In the genomic region with DNA sequence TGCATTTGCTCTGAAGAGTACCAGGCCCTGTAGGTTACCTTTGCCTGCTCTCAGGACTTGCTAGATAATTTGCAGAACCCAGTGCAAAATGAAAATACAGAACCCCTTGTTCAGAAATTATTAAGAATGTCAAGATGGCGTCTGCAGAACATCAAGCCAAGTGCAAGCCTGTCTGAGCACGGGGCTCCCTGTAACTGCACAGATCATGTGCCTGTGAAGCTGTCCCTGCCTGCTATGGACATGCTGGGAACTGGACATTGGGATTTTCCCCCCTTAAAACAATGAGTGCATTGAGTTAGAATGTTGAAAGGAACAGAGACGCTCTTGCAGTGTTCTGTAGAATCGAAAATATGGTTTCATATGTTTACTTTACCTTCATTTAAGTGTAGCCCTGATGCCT, we compare ENCODE assay signal across 25 cellular contexts. TPM values are rescaled to one million over a fixed set of nuclear protein-coding genes. Genes with fewer than 3 reads are reported as not detected.
"Had no signal": no experiment of that assay in that cellular context is flagged by ENCODE, and none has a peak within 500 bp of the region (broad histone marks: within the 10 kb centered on the region; RNA-seq: fewer than 3 reads in every experiment).

No MANE protein-coding gene starts in this region.

- H3K27ac ChIP-seq: foreskin keratinocyte, parathyroid adenoma, upper lobe of right lung had no signal

- H3K36me3 ChIP-seq: upper lobe of right lung had no signal

- ATAC-seq: activated T-cell treated with anti-CD3 and anti-CD28 coated beads, Interleukin-2, amount 50 U/mL, for 4 hours; foreskin keratinocyte; sciatic nerve; upper lobe of right lung had no signal

- H3K27me3 ChIP-seq: foreskin keratinocyte, upper lobe of right lung had no signal

- DNase-seq: activated B cell treated with CpG ODN at 0.5 μM for 24 hours; activated CD4-positive, alpha-beta T cell treated with anti-CD3 and anti-CD28 coated beads for 4 hours; activated CD4-positive, alpha-beta T cell treated with anti-CD3 and anti-CD28 coated beads, Interleukin-2, amount 50 U/mL, for 48 hours; activated CD8-positive, alpha-beta memory T cell treated with anti-CD3 and anti-CD28 coated beads, Interleukin-2, amount 50 U/mL, for 48 hours; activated naive CD4-positive, alpha-beta T cell treated with Interleukin-2 at 50 U/mL for 16 hours; activated naive CD8-positive, alpha-beta T cell treated with anti-CD3 and anti-CD28 coated beads, Interleukin-2, amount 10 ng/mL, durations not matched to agents 7 days and 5 days; activated T-cell treated with anti-CD3 and anti-CD28 coated beads, Interleukin-2, amount 50 U/mL, for 4 hours; amniotic stem cell; effector CD4-positive, alpha-beta T cell; foreskin keratinocyte; glutamatergic neuron; hippocampal formation; mesendoderm; naive B cell; stimulated activated CD4-positive, alpha-beta T cell treated with anti-CD3 and anti-CD28 coated beads, Interleukin-4, amount 100 ng/mL, for 1 hour; stimulated activated naive CD4-positive, alpha-beta T cell; T-helper 1 cell; T1000; upper lobe of right lung had no signal

- H3K4me3 ChIP-seq: upper lobe of right lung had no signal

- H3K9me3 ChIP-seq: upper lobe of right lung had no signal

- H3K4me1 ChIP-seq: parathyroid adenoma had no signal

RNA-seq across cellular contexts. Expression of a gene that starts 2.9 kb away (rescaled TPM):
- total RNA-seq: activated CD8-positive, alpha-beta memory T cell treated with anti-CD3 and anti-CD28 coated beads for 36 hours; activated naive CD8-positive, alpha-beta T cell treated with anti-CD3 and anti-CD28 coated beads, Interleukin-2, amount 10 ng/mL, durations not matched to agents 7 days and 5 days; activated T-cell treated with anti-CD3 and anti-CD28 coated beads, Interleukin-2, amount 50 U/mL, for 4 hours; activated T-helper 2 cell treated with anti-CD3 and anti-CD28 coated beads, Interferon-gamma antibody, Interleukin-2, Interleukin-4, amounts not matched to agents 10 μg/mL and 5 μg/mL and 100 μg/mL, durations not matched to agents 14 hours and 24 hours and 36 hours; cerebellum; foreskin keratinocyte; upper lobe of right lung had no signal
- polyA plus RNA-seq: neural cell had no signal
